Comparison of ENCODE assay signal across 1 cellular context in the genomic region with DNA sequence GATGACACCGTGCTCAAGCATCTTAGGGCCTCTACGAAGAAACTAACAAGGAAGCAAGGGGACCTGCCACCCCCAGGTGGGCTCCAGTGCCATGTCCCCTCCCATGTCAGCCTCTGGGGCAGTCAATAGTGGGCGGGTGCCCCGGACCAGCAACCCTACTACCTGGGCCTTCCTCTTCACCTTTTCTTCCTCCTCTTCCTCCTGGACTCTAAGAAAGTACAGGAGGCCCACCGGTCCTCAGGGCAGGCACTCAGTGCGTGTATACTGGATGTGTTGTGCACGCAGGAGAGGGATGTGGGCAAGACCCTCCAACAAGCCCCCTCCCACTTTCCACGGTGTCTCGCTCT. TPM values are rescaled to one million over a fixed set of nuclear protein-coding genes. Genes with fewer than 3 reads are reported as not detected.
"Had no signal": no experiment of that assay in that cellular context is flagged by ENCODE, and none has a peak within 500 bp of the region (broad histone marks: within the 10 kb centered on the region; RNA-seq: fewer than 3 reads in every experiment).

No MANE protein-coding gene starts in this region.

RNA-seq across cellular contexts. Expression of a gene that starts 22.3 kb away (rescaled TPM):
- total RNA-seq: GM23248 had no signal
